In genomic region chr9:504921-505821, GRCh38 we compare ENCODE assay signal across 8 cellular contexts. TPM values are rescaled to one million over a fixed set of nuclear protein-coding genes. Genes with fewer than 3 reads are reported as not detected.
DNase-seq lines count a peak whose midpoint lies in the region; ATAC-seq and TF ChIP-seq lines count a peak whose summit lies in the region.

No MANE protein-coding gene starts in this region.

- H3K27ac Mint-ChIP-seq in osteocyte (ENCODE audit: unreplicated experiment) = no peak overlapping the region

- no peaks in the 10 kb centered on the region for H3K9me3 ChIP-seq in cardiac muscle cell (ENCODE audit: low read depth)

- peak overlapping the region; percentile 62 for H3K4me3 Mint-ChIP-seq in osteocyte (ENCODE audit: unreplicated experiment)

- H3K27ac ChIP-seq in cardiac muscle cell = peak overlapping the region; percentile 42

- H3K4me1 ChIP-seq in cardiac muscle cell (ENCODE audit: low read depth) = peaks cover 7% of the 10 kb centered on the region

- DNase-seq in C1 segment of cervical spinal cord (lab: John Stamatoyannopoulos, UW) (peak in 11 of 14 donors; percentile 4 to 77 (median 32)), cardiac muscle cell (ENCODE audit: low read depth in 1 of 2, low spot score in 1 of 2) (peak; percentile 35 to 52), osteocyte (ENCODE audit: extremely low spot score, unreplicated experiment) (no peak), GF-D8 (lab: John Stamatoyannopoulos, UW) (no peak), OCI-M1 (lab: John Stamatoyannopoulos, UW) (no peak)
- DNase-seq in activated naive CD4-positive, alpha-beta T cell treated with anti-CD3 and anti-CD28 coated beads, Interleukin-2, amount 50 U/mL, for 16 hours = peak; percentile 27

- H3K4me1 Mint-ChIP-seq in osteocyte (ENCODE audit: unreplicated experiment) = peaks cover 8% of the 10 kb centered on the region

- H3K36me3 ChIP-seq in cardiac muscle cell = no peaks in the 10 kb centered on the region

- TF ChIP-seq CTCF in cardiac muscle cell (IDR thresholded peaks at IDR 0.05; ENCODE audit: low read depth, low read length) = no peak
- TF ChIP-seq CTCF in osteocyte (IDR thresholded peaks at IDR 0.05) = no peak

- H3K9me3 Mint-ChIP-seq in osteocyte (ENCODE audit: unreplicated experiment) = no peaks in the 10 kb centered on the region

- H3K4me3 ChIP-seq in cardiac muscle cell = peak overlapping the region; percentile 56

- peaks cover 66% of the 10 kb centered on the region for H3K27me3 Mint-ChIP-seq in osteocyte (ENCODE audit: unreplicated experiment)

- ATAC-seq in GM19438 (IDR thresholded peaks at IDR 0.05; ENCODE audit: low read depth, unreplicated experiment) = peak; percentile 25
- peak; percentile 20 for ATAC-seq in HG03520 (IDR thresholded peaks at IDR 0.05; ENCODE audit: unreplicated experiment)

- no peaks in the 10 kb centered on the region for H3K27me3 ChIP-seq in cardiac muscle cell

- H3K36me3 Mint-ChIP-seq in osteocyte (ENCODE audit: unreplicated experiment) = no peaks in the 10 kb centered on the region

RNA-seq across cellular contexts. Expression of gene KANK1, which starts 0.7 kb away (rescaled TPM):
- 43.8 and 52.6 TPM in 2 replicates for total RNA-seq in cardiac muscle cell
- polyA plus RNA-seq in cardiac muscle cell = 35.9 and 53.9 TPM in 2 replicates
- total RNA-seq in osteocyte = 3.5 and 3.7 TPM in 2 replicates

Comparison
In these comparisons a context has a peak if more than half of its experiments do, and no peak if none do; other contexts are left out.
1. DNase-seq: peak in C1 segment of cervical spinal cord (11 of 14), activated naive CD4-positive, alpha-beta T cell treated with anti-CD3 and anti-CD28 coated beads, Interleukin-2, amount 50 U/mL, for 16 hours (single experiment) and cardiac muscle cell (2 of 2); none in osteocyte (single experiment), GF-D8 (single experiment) and OCI-M1 (single experiment).